24 cellular contexts compared by ENCODE assay signal in genomic region chr2:32969444-32970162, GRCh38. TPM values are rescaled to one million over a fixed set of nuclear protein-coding genes. Genes with fewer than 3 reads are reported as not detected.
"Had no signal": no experiment of that assay in that cellular context is flagged by ENCODE, and none has a peak within 500 bp of the region (broad histone marks: within the 10 kb centered on the region; RNA-seq: fewer than 3 reads in every experiment).

No MANE protein-coding gene starts in this region.

- H3K27ac Mint-ChIP-seq: IgD-negative memory B cell, T-cell, T-helper 17 cell had no signal

- H3K27ac ChIP-seq: SJCRH30 had no signal

- DNase-seq: KBM-7, MG63, NCI-H1092, NCI-H1105 treated with DMSO at 0.1 percent for 48 hours, NCI-H1417 treated with DMSO at 0.1 percent for 48 hours, NCI-H146, NCI-H1694 treated with DMSO at 0.1 percent for 48 hours, NCI-H1930, NCI-H2081, NCI-H2107, NCI-H345, NCI-H446 treated with DMSO at 0.1 percent for 48 hours, NCI-H510A treated with DMSO at 0.1 percent for 48 hours, NCI-H526 treated with DMSO at 0.1 percent for 48 hours, NCI-H774, PC-3, SHP77 treated with DMSO at 0.1 percent for 48 hours, SJCRH30, SW 1271, T-cell, T-helper 17 cell had no signal

- H3K27me3 ChIP-seq: MG63, SJCRH30 had no signal

- H3K4me3 Mint-ChIP-seq: IgD-negative memory B cell, T-cell, T-helper 17 cell had no signal

- H3K36me3 ChIP-seq: MG63, SJCRH30 had no signal

- H3K4me3 ChIP-seq: MG63, SJCRH30 had no signal

- H3K4me1 Mint-ChIP-seq: T-cell, T-helper 17 cell had no signal

- H3K36me3 Mint-ChIP-seq: IgD-negative memory B cell, T-cell had no signal

- H3K27me3 Mint-ChIP-seq: T-helper 17 cell had no signal

- H3K4me1 ChIP-seq: SJCRH30 had no signal

- ATAC-seq: Panc1, PC-3, Right ventricle myocardium inferior, T-cell, T-helper 17 cell had no signal

RNA-seq across cellular contexts. Expression of gene LTBP1, which starts 22.9 kb away (rescaled TPM):
- polyA plus RNA-seq: IgD-negative memory B cell had no signal
